Comparison of ENCODE assay signal across 1 cellular context in genomic region chr2:216619411-216620393, GRCh38.
A peak's percentile ranks its signal among the peaks of the same experiment; 100 is the strongest.
TF ChIP-seq lines count a peak whose summit lies in the region.

No MANE protein-coding gene starts in this region.

TF ChIP-seq in HepG2, 621 proteins besides CTCF, POLR2A, EP300 and RAD21 (continued from another document and continues in another):
- TF ChIP-seq, protein P1, sequence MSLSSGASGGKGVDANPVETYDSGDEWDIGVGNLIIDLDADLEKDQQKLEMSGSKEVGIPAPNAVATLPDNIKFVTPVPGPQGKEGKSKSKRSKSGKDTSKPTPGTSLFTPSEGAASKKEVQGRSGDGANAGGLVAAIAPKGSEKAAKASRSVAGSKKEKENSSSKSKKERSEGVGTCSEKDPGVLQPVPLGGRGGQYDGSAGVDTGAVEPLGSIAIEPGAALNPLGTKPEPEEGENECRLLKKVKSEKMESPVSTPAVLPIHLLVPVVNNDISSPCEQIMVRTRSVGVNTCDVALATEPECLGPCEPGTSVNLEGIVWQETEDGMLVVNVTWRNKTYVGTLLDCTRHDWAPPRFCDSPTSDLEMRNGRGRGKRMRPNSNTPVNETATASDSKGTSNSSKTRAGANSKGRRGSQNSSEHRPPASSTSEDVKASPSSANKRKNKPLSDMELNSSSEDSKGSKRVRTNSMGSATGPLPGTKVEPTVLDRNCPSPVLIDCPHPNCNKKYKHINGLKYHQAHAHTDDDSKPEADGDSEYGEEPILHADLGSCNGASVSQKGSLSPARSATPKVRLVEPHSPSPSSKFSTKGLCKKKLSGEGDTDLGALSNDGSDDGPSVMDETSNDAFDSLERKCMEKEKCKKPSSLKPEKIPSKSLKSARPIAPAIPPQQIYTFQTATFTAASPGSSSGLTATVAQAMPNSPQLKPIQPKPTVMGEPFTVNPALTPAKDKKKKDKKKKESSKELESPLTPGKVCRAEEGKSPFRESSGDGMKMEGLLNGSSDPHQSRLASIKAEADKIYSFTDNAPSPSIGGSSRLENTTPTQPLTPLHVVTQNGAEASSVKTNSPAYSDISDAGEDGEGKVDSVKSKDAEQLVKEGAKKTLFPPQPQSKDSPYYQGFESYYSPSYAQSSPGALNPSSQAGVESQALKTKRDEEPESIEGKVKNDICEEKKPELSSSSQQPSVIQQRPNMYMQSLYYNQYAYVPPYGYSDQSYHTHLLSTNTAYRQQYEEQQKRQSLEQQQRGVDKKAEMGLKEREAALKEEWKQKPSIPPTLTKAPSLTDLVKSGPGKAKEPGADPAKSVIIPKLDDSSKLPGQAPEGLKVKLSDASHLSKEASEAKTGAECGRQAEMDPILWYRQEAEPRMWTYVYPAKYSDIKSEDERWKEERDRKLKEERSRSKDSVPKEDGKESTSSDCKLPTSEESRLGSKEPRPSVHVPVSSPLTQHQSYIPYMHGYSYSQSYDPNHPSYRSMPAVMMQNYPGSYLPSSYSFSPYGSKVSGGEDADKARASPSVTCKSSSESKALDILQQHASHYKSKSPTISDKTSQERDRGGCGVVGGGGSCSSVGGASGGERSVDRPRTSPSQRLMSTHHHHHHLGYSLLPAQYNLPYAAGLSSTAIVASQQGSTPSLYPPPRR (CRISPR knock-in tag; IDR thresholded peaks at IDR 0.05; ENCODE audit: borderline replicate concordance) = peak; percentile 80; the same call in 1 of the 2 replicates
- no peak for TF ChIP-seq KDM3A (CRISPR knock-in tag; IDR thresholded peaks at IDR 0.05; ENCODE audit: low read depth)
- TF ChIP-seq MEIS1 (CRISPR knock-in tag; IDR thresholded peaks at IDR 0.05; ENCODE audit: borderline replicate concordance) = no peak
- TF ChIP-seq, protein P2, sequence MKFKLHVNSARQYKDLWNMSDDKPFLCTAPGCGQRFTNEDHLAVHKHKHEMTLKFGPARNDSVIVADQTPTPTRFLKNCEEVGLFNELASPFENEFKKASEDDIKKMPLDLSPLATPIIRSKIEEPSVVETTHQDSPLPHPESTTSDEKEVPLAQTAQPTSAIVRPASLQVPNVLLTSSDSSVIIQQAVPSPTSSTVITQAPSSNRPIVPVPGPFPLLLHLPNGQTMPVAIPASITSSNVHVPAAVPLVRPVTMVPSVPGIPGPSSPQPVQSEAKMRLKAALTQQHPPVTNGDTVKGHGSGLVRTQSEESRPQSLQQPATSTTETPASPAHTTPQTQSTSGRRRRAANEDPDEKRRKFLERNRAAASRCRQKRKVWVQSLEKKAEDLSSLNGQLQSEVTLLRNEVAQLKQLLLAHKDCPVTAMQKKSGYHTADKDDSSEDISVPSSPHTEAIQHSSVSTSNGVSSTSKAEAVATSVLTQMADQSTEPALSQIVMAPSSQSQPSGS (CRISPR knock-in tag; IDR thresholded peaks at IDR 0.05) = no peak
- no peak for TF ChIP-seq KLF9 (CRISPR knock-in tag; IDR thresholded peaks at IDR 0.05; ENCODE audit: low read depth)
- TF ChIP-seq SRY (CRISPR knock-in tag; IDR thresholded peaks at IDR 0.05) = peak; percentile 34; the same call in 1 of the 2 replicates
- TF ChIP-seq NBN (conservative IDR thresholded peaks at IDR 0.05) = no peak
- no peak for TF ChIP-seq MYPOP (CRISPR knock-in tag; IDR thresholded peaks at IDR 0.05)
- TF ChIP-seq KLF16 (CRISPR knock-in tag; IDR thresholded peaks at IDR 0.05) = no peak
- no peak for TF ChIP-seq GRHL1 (CRISPR knock-in tag; conservative IDR thresholded peaks at IDR 0.05)
- TF ChIP-seq MBNL3 (CRISPR knock-in tag; conservative IDR thresholded peaks at IDR 0.05) = no peak
- no peak for TF ChIP-seq ZNF264 (CRISPR knock-in tag; IDR thresholded peaks at IDR 0.05)
- no peak for TF ChIP-seq MED13 (CRISPR knock-in tag; IDR thresholded peaks at IDR 0.05)
- no peak for TF ChIP-seq LCORL (IDR thresholded peaks at IDR 0.05)
- TF ChIP-seq LCORL (CRISPR knock-in tag; IDR thresholded peaks at IDR 0.05) = no peak
- no peak for TF ChIP-seq SATB2 (CRISPR knock-in tag; IDR thresholded peaks at IDR 0.05)
- TF ChIP-seq ZNF101 (CRISPR knock-in tag; IDR thresholded peaks at IDR 0.05; ENCODE audit: borderline replicate concordance, low read depth) = no peak
- TF ChIP-seq NCOA1 (CRISPR knock-in tag; IDR thresholded peaks at IDR 0.05) = no peak
- TF ChIP-seq, protein P3, sequence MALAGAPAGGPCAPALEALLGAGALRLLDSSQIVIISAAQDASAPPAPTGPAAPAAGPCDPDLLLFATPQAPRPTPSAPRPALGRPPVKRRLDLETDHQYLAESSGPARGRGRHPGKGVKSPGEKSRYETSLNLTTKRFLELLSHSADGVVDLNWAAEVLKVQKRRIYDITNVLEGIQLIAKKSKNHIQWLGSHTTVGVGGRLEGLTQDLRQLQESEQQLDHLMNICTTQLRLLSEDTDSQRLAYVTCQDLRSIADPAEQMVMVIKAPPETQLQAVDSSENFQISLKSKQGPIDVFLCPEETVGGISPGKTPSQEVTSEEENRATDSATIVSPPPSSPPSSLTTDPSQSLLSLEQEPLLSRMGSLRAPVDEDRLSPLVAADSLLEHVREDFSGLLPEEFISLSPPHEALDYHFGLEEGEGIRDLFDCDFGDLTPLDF (CRISPR knock-in tag; IDR thresholded peaks at IDR 0.05) = no peak
- no peak for TF ChIP-seq POLR2AphosphoS2 (IDR thresholded peaks at IDR 0.05; ENCODE audit: low read depth, low read length)
- TF ChIP-seq TEF (CRISPR knock-in tag; IDR thresholded peaks at IDR 0.05) = no peak
- no peak for TF ChIP-seq DBP (CRISPR knock-in tag; IDR thresholded peaks at IDR 0.05; ENCODE audit: not compliant biosample characterization)
- TF ChIP-seq FUBP1 (CRISPR knock-in tag; IDR thresholded peaks at IDR 0.05; ENCODE audit: borderline replicate concordance) = no peak
- TF ChIP-seq MYNN (CRISPR knock-in tag; IDR thresholded peaks at IDR 0.05; ENCODE audit: low read depth) = no peak
- TF ChIP-seq ZNF337 (CRISPR knock-in tag; IDR thresholded peaks at IDR 0.05; ENCODE audit: borderline replicate concordance, low read depth) = no peak
- 0 out of 2 replicates have a peak, but pooled peaks have one; percentile 23 for TF ChIP-seq MEF2D (CRISPR knock-in tag; IDR thresholded peaks at IDR 0.05)
- peak; percentile 46; the same call in 1 of the 2 replicates for TF ChIP-seq RERE (CRISPR knock-in tag; IDR thresholded peaks at IDR 0.05; ENCODE audit: low read depth)
- TF ChIP-seq ZNF33B (CRISPR knock-in tag; IDR thresholded peaks at IDR 0.05) = no peak
- TF ChIP-seq MAZ (IDR thresholded peaks at IDR 0.05; ENCODE audit: borderline replicate concordance, low read depth, low read length) = 0 out of 2 replicates have a peak, but pooled peaks have one; percentile 12
- TF ChIP-seq MAZ (CRISPR knock-in tag; IDR thresholded peaks at IDR 0.05; ENCODE audit: low read depth) = no peak
- TF ChIP-seq NR2F6 (IDR thresholded peaks at IDR 0.05) = 0 out of 2 replicates have a peak, but pooled peaks have one; percentile 30
- TF ChIP-seq NR2F6 (CRISPR knock-in tag; IDR thresholded peaks at IDR 0.05) = 0 out of 2 replicates have a peak, but pooled peaks have one; percentile 28
- TF ChIP-seq, protein P4, sequence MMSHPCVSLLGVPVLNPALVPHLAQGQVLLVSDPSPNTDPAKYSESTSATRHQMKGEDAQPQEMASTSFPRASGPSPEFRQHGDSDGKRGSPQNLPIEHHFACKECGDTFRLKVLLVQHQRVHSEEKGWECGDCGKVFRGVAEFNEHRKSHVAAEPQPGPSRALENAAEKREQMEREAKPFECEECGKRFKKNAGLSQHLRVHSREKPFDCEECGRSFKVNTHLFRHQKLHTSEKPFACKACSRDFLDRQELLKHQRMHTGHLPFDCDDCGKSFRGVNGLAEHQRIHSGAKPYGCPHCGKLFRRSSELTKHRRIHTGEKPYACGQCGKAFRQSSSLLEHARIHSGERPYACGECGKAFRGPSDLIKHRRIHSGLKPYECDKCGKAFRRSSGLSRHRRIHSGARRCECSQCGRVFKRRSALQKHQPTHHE (CRISPR knock-in tag; IDR thresholded peaks at IDR 0.05; ENCODE audit: borderline replicate concordance) = no peak
- TF ChIP-seq ZNF484 (CRISPR knock-in tag; IDR thresholded peaks at IDR 0.05; ENCODE audit: borderline replicate concordance, low read depth) = no peak
